3 cellular contexts compared by ENCODE assay signal in the genomic region with DNA sequence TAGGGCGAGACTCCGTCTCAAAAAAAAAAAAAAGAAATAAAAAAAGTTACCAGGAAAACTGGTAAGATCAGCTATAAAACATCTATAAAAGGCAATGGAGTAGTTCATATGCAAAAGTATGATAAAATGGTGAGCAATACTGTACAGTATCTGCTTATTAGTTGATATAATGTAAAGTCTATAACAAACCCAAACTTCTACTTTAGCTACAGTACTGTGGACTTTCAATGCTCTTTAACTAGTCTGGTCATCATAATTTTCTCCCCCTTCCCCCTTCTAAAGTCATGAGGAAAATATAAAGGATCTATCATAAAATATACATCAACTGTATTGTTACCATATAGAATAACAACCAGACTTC.
TF ChIP-seq lines count a peak whose summit lies in the region.

No MANE protein-coding gene starts in this region.

TF ChIP-seq in GM12891, 5 proteins besides CTCF, POLR2A, EP300 and RAD21:
- TF ChIP-seq TAF1 (IDR thresholded peaks at IDR 0.05; ENCODE audit: low read depth, low read length) (no peak), POLR2AphosphoS5 (IDR thresholded peaks at IDR 0.05; ENCODE audit: low read depth, low read length) (no peak), SPI1 (IDR thresholded peaks at IDR 0.05; ENCODE audit: low read depth, low read length) (no peak), PAX5 (IDR thresholded peaks at IDR 0.05; ENCODE audit: insufficient read depth, low read length, severe bottlenecking) (no peak), POU2F2 (IDR thresholded peaks at IDR 0.05; ENCODE audit: low read depth, low read length) (no peak)
TF ChIP-seq in GM12891: peak in this region for 0.

TF ChIP-seq in IMR-90, 13 proteins besides CTCF, POLR2A, EP300 and RAD21:
- no peak for TF ChIP-seq RFX5 (IDR thresholded peaks at IDR 0.05; ENCODE audit: low read depth, low read length)
- no peak for TF ChIP-seq SMC3 (IDR thresholded peaks at IDR 0.05; ENCODE audit: low read depth, low read length)
- no peak for TF ChIP-seq MXI1 (IDR thresholded peaks at IDR 0.05; ENCODE audit: borderline replicate concordance, low read depth, low read length)
TF ChIP-seq in IMR-90: peak in this region for 0.

TF ChIP-seq in endothelial cell of umbilical vein, 7 proteins besides CTCF, POLR2A, EP300 and RAD21:
- TF ChIP-seq FOS (IDR thresholded peaks at IDR 0.05; ENCODE audit: borderline replicate concordance, insufficient read depth, low read length) (no peak), EZH2 (IDR thresholded peaks at IDR 0.05; ENCODE audit: borderline replicate concordance, low read depth, low read length, severe bottlenecking) (no peak), GATA2 (IDR thresholded peaks at IDR 0.05; ENCODE audit: insufficient read depth, insufficient read length, low read depth, low read length) (no peak), POLR2AphosphoS5 (IDR thresholded peaks at IDR 0.05; ENCODE audit: insufficient read depth, low read depth, low read length) (peak; percentile 15)
- TF ChIP-seq, protein P1, sequence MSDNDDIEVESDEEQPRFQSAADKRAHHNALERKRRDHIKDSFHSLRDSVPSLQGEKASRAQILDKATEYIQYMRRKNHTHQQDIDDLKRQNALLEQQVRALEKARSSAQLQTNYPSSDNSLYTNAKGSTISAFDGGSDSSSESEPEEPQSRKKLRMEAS (IDR thresholded peaks at IDR 0.05; ENCODE audit: insufficient read depth, insufficient read length), result no peak
